ENCODE assay signal across 1 cellular context in genomic region chr17:5419356-5419958, GRCh38.
A peak's percentile ranks its signal among the peaks of the same experiment; 100 is the strongest.
TF ChIP-seq lines count a peak whose summit lies in the region.

Gene NUP88, minus strand, starts transcription at chr17:5419662. Its CDS starts 12 bp downstream, at chr17:5419650.

TF ChIP-seq in HEK293, 187 proteins besides CTCF, POLR2A, EP300 and RAD21 (continued from another document):
- peak; percentile 95 for TF ChIP-seq HIC1 (tag by site-specific recombination; IDR thresholded peaks at IDR 0.05)
- no peak for TF ChIP-seq ZNF626 (tag by site-specific recombination; IDR thresholded peaks at IDR 0.05)
- peak; percentile 34 for TF ChIP-seq ZSCAN30 (tag by site-specific recombination; IDR thresholded peaks at IDR 0.05)
- peak; percentile 49; the same call in 1 of the 2 replicates for TF ChIP-seq ZFHX2 (tag by site-specific recombination; conservative IDR thresholded peaks at IDR 0.05)
- TF ChIP-seq ZNF660 (tag by site-specific recombination; IDR thresholded peaks at IDR 0.05): peak; percentile 53
- TF ChIP-seq KLF7 (tag by site-specific recombination; IDR thresholded peaks at IDR 0.05; ENCODE audit: borderline replicate concordance): 0 out of 2 replicates have a peak, but pooled peaks have one; percentile 9
- peak; percentile 14; the same call in 1 of the 2 replicates for TF ChIP-seq KLF1 (tag by site-specific recombination; IDR thresholded peaks at IDR 0.05)
- TF ChIP-seq KLF8 (tag by site-specific recombination; IDR thresholded peaks at IDR 0.05): peak; percentile 24; the same call in 1 of the 2 replicates
- no peak for TF ChIP-seq REPIN1 (tag by site-specific recombination; IDR thresholded peaks at IDR 0.05; ENCODE audit: low read depth)
- no peak for TF ChIP-seq ZNF350 (tag by site-specific recombination; IDR thresholded peaks at IDR 0.05)
- TF ChIP-seq SP2 (tag by site-specific recombination; IDR thresholded peaks at IDR 0.05): peak; percentile 99
- TF ChIP-seq, protein P1, sequence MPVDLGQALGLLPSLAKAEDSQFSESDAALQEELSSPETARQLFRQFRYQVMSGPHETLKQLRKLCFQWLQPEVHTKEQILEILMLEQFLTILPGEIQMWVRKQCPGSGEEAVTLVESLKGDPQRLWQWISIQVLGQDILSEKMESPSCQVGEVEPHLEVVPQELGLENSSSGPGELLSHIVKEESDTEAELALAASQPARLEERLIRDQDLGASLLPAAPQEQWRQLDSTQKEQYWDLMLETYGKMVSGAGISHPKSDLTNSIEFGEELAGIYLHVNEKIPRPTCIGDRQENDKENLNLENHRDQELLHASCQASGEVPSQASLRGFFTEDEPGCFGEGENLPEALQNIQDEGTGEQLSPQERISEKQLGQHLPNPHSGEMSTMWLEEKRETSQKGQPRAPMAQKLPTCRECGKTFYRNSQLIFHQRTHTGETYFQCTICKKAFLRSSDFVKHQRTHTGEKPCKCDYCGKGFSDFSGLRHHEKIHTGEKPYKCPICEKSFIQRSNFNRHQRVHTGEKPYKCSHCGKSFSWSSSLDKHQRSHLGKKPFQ (tag by site-specific recombination; IDR thresholded peaks at IDR 0.05): no peak
- TF ChIP-seq, protein P2, sequence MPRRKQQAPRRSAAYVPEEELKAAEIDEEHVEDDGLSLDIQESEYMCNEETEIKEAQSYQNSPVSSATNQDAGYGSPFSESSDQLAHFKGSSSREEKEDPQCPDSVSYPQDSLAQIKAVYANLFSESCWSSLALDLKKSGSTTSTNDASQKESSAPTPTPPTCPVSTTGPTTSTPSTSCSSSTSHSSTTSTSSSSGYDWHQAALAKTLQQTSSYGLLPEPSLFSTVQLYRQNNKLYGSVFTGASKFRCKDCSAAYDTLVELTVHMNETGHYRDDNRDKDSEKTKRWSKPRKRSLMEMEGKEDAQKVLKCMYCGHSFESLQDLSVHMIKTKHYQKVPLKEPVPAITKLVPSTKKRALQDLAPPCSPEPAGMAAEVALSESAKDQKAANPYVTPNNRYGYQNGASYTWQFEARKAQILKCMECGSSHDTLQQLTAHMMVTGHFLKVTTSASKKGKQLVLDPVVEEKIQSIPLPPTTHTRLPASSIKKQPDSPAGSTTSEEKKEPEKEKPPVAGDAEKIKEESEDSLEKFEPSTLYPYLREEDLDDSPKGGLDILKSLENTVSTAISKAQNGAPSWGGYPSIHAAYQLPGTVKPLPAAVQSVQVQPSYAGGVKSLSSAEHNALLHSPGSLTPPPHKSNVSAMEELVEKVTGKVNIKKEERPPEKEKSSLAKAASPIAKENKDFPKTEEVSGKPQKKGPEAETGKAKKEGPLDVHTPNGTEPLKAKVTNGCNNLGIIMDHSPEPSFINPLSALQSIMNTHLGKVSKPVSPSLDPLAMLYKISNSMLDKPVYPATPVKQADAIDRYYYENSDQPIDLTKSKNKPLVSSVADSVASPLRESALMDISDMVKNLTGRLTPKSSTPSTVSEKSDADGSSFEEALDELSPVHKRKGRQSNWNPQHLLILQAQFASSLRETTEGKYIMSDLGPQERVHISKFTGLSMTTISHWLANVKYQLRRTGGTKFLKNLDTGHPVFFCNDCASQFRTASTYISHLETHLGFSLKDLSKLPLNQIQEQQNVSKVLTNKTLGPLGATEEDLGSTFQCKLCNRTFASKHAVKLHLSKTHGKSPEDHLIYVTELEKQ (tag by site-specific recombination; IDR thresholded peaks at IDR 0.05; ENCODE audit: borderline replicate concordance): no peak
- TF ChIP-seq ZNF433 (tag by site-specific recombination; IDR thresholded peaks at IDR 0.05; ENCODE audit: low read depth): no peak
- peak; percentile 72; the same call in 1 of the 2 replicates for TF ChIP-seq PBX3 (CRISPR knock-in tag; IDR thresholded peaks at IDR 0.05)
- peak; percentile 87 for TF ChIP-seq SP3 (tag by site-specific recombination; IDR thresholded peaks at IDR 0.05)
- TF ChIP-seq ZNF610 (tag by site-specific recombination; IDR thresholded peaks at IDR 0.05; ENCODE audit: borderline replicate concordance): 0 out of 2 replicates have a peak, but pooled peaks have one; percentile 21
- TF ChIP-seq ZNF214 (tag by site-specific recombination; IDR thresholded peaks at IDR 0.05; ENCODE audit: borderline replicate concordance): no peak
- peak; percentile 85 for TF ChIP-seq ZFP37 (tag by site-specific recombination; IDR thresholded peaks at IDR 0.05)
- TF ChIP-seq ZNF2 (tag by site-specific recombination; IDR thresholded peaks at IDR 0.05): peak; percentile 61; the same call in 1 of the 2 replicates
- no peak for TF ChIP-seq ZNF510 (tag by site-specific recombination; IDR thresholded peaks at IDR 0.05; ENCODE audit: insufficient replicate concordance)
- peak; percentile 49; the same call in 1 of the 2 replicates for TF ChIP-seq ZNF639 (tag by site-specific recombination; IDR thresholded peaks at IDR 0.05)
